8 cellular contexts compared by ENCODE assay signal in the genomic region with DNA sequence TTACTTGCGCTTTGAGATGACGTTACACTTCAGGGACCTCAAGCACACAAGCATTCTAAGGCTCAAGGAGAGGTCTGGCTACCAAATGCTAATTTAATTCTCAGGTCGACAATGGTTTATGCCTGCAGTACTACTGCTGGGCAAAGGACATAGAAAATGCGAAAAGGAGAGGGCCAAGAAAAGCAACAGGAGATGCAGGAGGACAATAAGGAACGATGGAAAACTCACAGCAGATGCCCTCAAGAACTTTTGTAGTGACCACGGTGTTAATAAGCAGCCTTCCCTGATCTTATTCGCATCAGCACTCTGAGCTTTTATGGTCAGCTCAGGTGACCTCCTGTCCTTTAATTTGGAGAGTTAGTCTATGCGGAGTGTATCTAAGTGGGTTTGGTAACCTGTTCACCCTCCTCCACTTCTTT.
DNase-seq lines count a peak whose midpoint lies in the region; ATAC-seq and TF ChIP-seq lines count a peak whose summit lies in the region.

No MANE protein-coding gene starts in this region.

- TF ChIP-seq CTCF in WI38 (IDR thresholded peaks at IDR 0.05; ENCODE audit: low read depth, low read length): no peak
- no peak for TF ChIP-seq CTCF in left ventricle myocardium inferior (IDR thresholded peaks at IDR 0.05; ENCODE audit: borderline replicate concordance)

- no peaks in the 10 kb centered on the region for H3K9me3 ChIP-seq in left ventricle myocardium inferior (replicated peaks)

- peak; percentile 44 for ATAC-seq in HG02981 (IDR thresholded peaks at IDR 0.05; ENCODE audit: unreplicated experiment)

- DNase-seq in NCI-H748 treated with DMSO at 0.1 percent for 48 hours (lab: John Stamatoyannopoulos, UW) (peak; percentile 52), NCI-H748 (lab: John Stamatoyannopoulos, UW; ENCODE audit: unreplicated experiment) (no peak), left ventricle myocardium inferior (no peak), hepatic stellate cell (ENCODE audit: low spot score) (no peak), OCI-M2 (lab: John Stamatoyannopoulos, UW; ENCODE audit: unreplicated experiment) (no peak)

- H3K4me3 ChIP-seq in WI38 (ENCODE audit: low read depth, low read length) (peak overlapping the region; percentile 82), left ventricle myocardium inferior (peak overlapping the region; percentile 93), skin epidermis (peak overlapping the region; percentile 55 to 97 (median 77))

- H3K36me3 ChIP-seq in left ventricle myocardium inferior: no peaks in the 10 kb centered on the region

- peak overlapping the region; percentile 86 for H3K27ac ChIP-seq in left ventricle myocardium inferior (replicated peaks)
- peak overlapping the region in 20 of 21 experiments; percentile 22 to 91 (median 82) for H3K27ac ChIP-seq in skin epidermis

- H3K4me1 ChIP-seq in left ventricle myocardium inferior: peaks cover 50% of the 10 kb centered on the region

- intact Hi-C loops in left ventricle myocardium inferior (cut with micrococcal nuclease): no loop called here

- no peaks in the 10 kb centered on the region for H3K27me3 ChIP-seq in left ventricle myocardium inferior (ENCODE audit: low read depth)
